8 cellular contexts compared by ENCODE assay signal in the genomic region with DNA sequence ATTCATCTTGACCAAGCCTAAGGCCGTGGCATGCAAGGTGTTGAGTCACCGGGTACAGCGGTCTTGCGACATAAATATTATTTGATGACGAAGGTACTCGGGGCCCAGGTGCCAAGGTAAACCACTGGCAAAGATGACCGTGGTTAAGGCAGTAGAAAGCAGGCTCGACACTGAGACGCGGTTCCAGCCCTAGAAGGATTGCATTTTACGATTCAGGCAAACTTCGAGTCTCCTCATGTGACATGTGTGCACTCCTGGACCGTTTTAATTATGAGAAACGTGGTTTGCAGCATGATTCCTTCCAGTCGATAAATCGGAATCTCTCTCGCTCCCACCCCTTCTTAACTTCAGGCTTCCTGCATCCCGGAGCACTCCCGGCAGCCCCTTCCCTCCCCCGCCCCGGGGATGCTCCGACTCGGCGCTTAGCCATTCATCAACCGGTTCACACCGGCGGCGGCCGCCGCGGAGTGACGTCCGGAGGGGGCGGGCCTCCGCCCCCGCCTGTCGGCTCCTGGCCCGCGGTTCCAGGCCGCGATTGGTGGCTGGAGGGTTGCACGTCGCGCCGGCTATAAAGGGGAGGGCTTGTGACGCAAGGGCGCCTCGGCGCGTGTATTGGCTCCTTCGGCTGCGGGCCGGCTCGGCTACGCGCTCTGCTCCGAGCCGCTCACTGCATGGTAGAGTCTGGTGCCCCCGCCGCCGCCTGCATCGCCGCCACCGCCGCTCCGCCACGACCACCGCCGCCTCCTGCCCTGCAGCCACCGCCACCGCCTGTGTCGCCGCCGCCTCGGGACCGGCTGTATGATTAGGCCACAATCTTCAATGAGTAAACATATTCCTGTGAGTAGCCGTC. TPM values are rescaled to one million over a fixed set of nuclear protein-coding genes. Genes with fewer than 3 reads are reported as not detected.
DNase-seq lines count a peak whose midpoint lies in the region; ATAC-seq and TF ChIP-seq lines count a peak whose summit lies in the region.

TSS of gene LOC128125822 (plus strand) at position 598 of the 850 bp plus-strand sequence.
TSS of gene PTP4A1 (plus strand) at position 598 of the 850 bp plus-strand sequence. CDS start 4,401 bp downstream, outside the sequence.

- POLR2A ChIA-PET in AG04450 (lab: Yijun Ruan, JAX): no interaction called here
- POLR2A ChIA-PET in activated B cell treated with CpG ODN at 0.5 μM for 24 hours (lab: Charles Lee): interaction anchor here (0.8 to 6.2 kb wide), 2 partner anchors 64 to 219 kb away, joined by 4 to 53 read pairs; partner anchors contain the start of gene PHF3

- H3K4me1 ChIP-seq in spleen: peaks cover 9 to 40% (median 26%) of the 10 kb centered on the region in 6 donors

- H3K36me3 Mint-ChIP-seq in activated B cell treated with CpG ODN at 0.5 μM for 24 hours (ENCODE audit: low read depth): peaks cover 19% of the 10 kb centered on the region

- 0 to 4% (median 1%) methylated on average over 32 to 77 of the region's 77 CpGs for WGBS in spleen, 5 donors

- CTCF ChIA-PET in AG04450 (lab: Charles Lee) (interaction anchor here (1.9 kb wide), 1 partner anchor 219 kb away, joined by 7 read pairs; no protein-coding TSS in a partner anchor), activated B cell treated with CpG ODN at 0.5 μM for 24 hours (lab: Charles Lee) (no interaction called here)

- H3K36me3 ChIP-seq in spleen: peaks cover 0 to 10% (median 8%) of the 10 kb centered on the region in 6 donors

- peak within 1 kb of the TSS; percentile 92 for H3K4me3 Mint-ChIP-seq in activated B cell treated with CpG ODN at 0.5 μM for 24 hours

- TF ChIP-seq POLR2A in spleen (IDR thresholded peaks at IDR 0.05): peak; percentile 87 to 99 (median 87)

- H3K9me3 Mint-ChIP-seq in activated B cell treated with CpG ODN at 0.5 μM for 24 hours: peaks cover 3% of the 10 kb centered on the region

- H3K9me3 ChIP-seq in AG04450 (ENCODE audit: control insufficient read depth, insufficient read depth, low read length) (peaks cover 2% of the 10 kb centered on the region; the same call in 1 of the 2 replicates), spleen (no peaks in the 10 kb centered on the region)

- peak within 1 kb of the TSS; percentile 86 for H3K4me3 ChIP-seq in AG04450 (ENCODE audit: low read depth, low read length)
- peak within 1 kb of the TSS; percentile 59 to 93 (median 74) for H3K4me3 ChIP-seq in spleen

- peak within 1 kb of the TSS; percentile 94 for H3K27ac ChIP-seq in AG04450 (ENCODE audit: low read depth, low read length)
- peak within 1 kb of the TSS; percentile 96 for H3K27ac ChIP-seq in caudate nucleus (ENCODE audit: low read depth, low read length)
- H3K27ac ChIP-seq in spleen: peak within 1 kb of the TSS; percentile 94 to 100 (median 100)

- peak; percentile 96 for DNase-seq in AG04450 (ENCODE audit: low read depth, low spot score)
- peak; percentile 96 for DNase-seq in NCI-H226
- peak; percentile 94 for DNase-seq in activated B cell treated with CpG ODN at 0.5 μM for 24 hours
- peak; percentile 71 to 99 (median 97) for DNase-seq in caudate nucleus (lab: John Stamatoyannopoulos, UW)
- DNase-seq in inferior parietal cortex (ENCODE audit: extremely low spot score): peak; percentile 96
- peak; percentile 100 for DNase-seq in spleen

- ATAC-seq in GM18909 (IDR thresholded peaks at IDR 0.05; ENCODE audit: poor library complexity, unreplicated experiment) (peak; percentile 90), HG03175 (IDR thresholded peaks at IDR 0.05; ENCODE audit: unreplicated experiment) (peak; percentile 89), activated B cell treated with CpG ODN at 0.5 μM for 24 hours (ENCODE audit: low read depth) (peak; percentile 85)

- H3K27me3 Mint-ChIP-seq in activated B cell treated with CpG ODN at 0.5 μM for 24 hours: no peaks in the 10 kb centered on the region

- peaks cover 33% of the 10 kb centered on the region for H3K4me1 Mint-ChIP-seq in activated B cell treated with CpG ODN at 0.5 μM for 24 hours

- peak within 1 kb of the TSS; percentile 97 for H3K27ac Mint-ChIP-seq in activated B cell treated with CpG ODN at 0.5 μM for 24 hours

- intact Hi-C loops in activated B cell treated with CpG ODN at 0.5 μM for 24 hours (cut with micrococcal nuclease): loop anchor here (1.0 to 10.0 kb wide), 7 partner anchors 26 to 1273 kb away; partner anchors contain the start of gene PHF3
- intact Hi-C loops in spleen (cut with DNase I; ENCODE audit: low total_unique reads): loop anchor here (10.0 kb wide), 1 partner anchor 63 kb away; the partner anchor contains the start of gene PHF3

- TF ChIP-seq CTCF in AG04450 (IDR thresholded peaks at IDR 0.05; ENCODE audit: low read depth, low read length) (no peak), activated B cell treated with CpG ODN at 0.5 μM for 24 hours (IDR thresholded peaks at IDR 0.05) (no peak), spleen (IDR thresholded peaks at IDR 0.05 in 8 of 11, conservative IDR thresholded peaks at IDR 0.05 in 3 of 11) (peak in 2 of 11 experiments; percentile 4 to 29)

- no peaks in the 10 kb centered on the region for H3K27me3 ChIP-seq in AG04450 (ENCODE audit: control insufficient read depth, insufficient read depth, low read length)
- no peaks in the 10 kb centered on the region for H3K27me3 ChIP-seq in spleen (replicated peaks in 1 of 7)

RNA-seq across cellular contexts. Expression of gene PTP4A1, which starts in this region (rescaled TPM):
- polyA plus RNA-seq in AG04450 (2011; rRNA removed): 34.3 and 37.7 TPM in 2 replicates
- polyA minus RNA-seq in AG04450 (2011; rRNA and poly(A)+ RNA removed): 19.3 and 38.6 TPM in 2 replicates
- total RNA-seq in activated B cell treated with CpG ODN at 0.5 μM for 24 hours: 32.4 and 35.2 TPM in 2 replicates
- total RNA-seq in spleen: 10 to 100 TPM; 26.6 to 46.1 (median 29.7) TPM
- 10 to 100 TPM in 2 of 3 donors, 1 to 10 TPM in 1; 6.8 to 14.5 (median 12.5) TPM for polyA plus RNA-seq in spleen

Comparison
In these comparisons a context has a peak if more than half of its experiments do, and no peak if none do; other contexts are left out.
1. Peak in every context shown above with its lines: DNase-seq, ATAC-seq, H3K4me3 ChIP-seq and H3K27ac ChIP-seq.